In the genomic region with DNA sequence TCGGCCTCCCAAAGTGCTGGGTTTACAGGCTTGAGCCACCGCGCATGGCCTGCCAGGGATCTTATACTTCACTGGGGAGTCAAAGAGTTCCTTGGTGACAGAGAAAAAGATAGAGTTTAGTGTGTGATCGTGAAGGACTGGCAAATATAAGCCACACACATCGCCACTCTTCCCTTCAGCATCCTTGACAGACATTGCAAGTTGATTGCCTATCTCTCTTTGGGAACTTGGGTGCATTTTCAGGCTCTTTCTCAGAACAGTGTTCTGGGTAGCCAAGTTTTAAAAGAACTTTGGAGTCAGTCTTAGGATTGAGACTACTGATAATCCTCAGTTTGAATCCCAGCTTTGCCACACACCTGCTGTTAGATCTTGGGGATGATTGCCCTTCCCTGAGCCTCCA, we compare ENCODE assay signal across 1 cellular context.
TF ChIP-seq lines count a peak whose summit lies in the region.

No MANE protein-coding gene starts in this region.

TF ChIP-seq in GM12878, 131 proteins besides CTCF, POLR2A, EP300 and RAD21:
- no peak for TF ChIP-seq TCF12 (IDR thresholded peaks at IDR 0.05; ENCODE audit: low read depth, low read length)
- TF ChIP-seq SRF (IDR thresholded peaks at IDR 0.05; ENCODE audit: low read depth in 2 of 2, low read length in 2 of 2): 0 out of 4 replicates have a peak, but pooled peaks of 1 of the 2 experiments have one; percentile 63
- TF ChIP-seq MYB (IDR thresholded peaks at IDR 0.05; ENCODE audit: borderline replicate concordance, low read depth, low read length): no peak
- TF ChIP-seq TCF7 (IDR thresholded peaks at IDR 0.05; ENCODE audit: borderline replicate concordance): no peak
- TF ChIP-seq, protein P1, sequence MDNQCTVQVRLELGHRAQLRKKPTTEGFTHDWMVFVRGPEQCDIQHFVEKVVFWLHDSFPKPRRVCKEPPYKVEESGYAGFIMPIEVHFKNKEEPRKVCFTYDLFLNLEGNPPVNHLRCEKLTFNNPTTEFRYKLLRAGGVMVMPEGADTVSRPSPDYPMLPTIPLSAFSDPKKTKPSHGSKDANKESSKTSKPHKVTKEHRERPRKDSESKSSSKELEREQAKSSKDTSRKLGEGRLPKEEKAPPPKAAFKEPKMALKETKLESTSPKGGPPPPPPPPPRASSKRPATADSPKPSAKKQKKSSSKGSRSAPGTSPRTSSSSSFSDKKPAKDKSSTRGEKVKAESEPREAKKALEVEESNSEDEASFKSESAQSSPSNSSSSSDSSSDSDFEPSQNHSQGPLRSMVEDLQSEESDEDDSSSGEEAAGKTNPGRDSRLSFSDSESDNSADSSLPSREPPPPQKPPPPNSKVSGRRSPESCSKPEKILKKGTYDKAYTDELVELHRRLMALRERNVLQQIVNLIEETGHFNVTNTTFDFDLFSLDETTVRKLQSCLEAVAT (IDR thresholded peaks at IDR 0.05): peak; percentile 66
